In the genomic region with DNA sequence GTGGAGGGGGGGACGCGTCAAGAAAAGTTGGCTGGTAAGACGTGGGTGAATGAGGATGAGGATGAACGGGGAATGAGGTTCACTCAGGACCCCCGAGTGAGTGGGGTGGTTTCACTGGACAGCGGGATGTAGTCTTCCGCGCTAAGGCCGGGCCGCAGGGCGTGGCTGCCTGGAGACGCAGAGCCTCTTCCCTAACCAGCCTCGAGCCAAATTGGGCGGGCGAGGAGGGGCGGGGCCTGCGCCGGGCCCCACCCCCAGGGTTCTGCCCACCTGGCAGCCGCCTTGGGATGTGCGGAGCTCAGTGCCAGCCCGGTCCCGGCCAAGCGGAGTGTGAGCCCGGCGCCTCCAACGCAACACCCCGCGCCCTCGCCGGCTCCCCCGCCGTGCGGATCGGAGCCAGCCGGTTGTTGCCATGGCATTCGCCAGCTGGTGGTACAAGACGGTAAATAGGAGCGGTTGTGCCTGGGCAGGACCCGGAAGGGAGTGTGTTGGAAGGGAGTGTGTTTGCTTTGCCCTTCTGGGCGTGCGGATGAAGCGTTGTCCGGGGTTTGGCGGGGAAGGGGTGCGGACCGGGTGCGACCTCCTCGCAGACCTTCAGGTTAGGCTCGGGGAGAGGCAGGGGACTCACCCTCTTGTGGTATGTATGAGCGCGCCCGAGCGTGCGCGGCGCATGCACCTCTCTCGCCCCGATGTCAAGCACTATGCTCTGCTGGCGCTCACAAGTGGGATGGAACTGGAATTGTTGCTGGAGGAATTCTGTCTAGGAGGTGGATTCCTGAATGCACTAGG, we compare ENCODE assay signal across 8 cellular contexts. TPM values are rescaled to one million over a fixed set of nuclear protein-coding genes. Genes with fewer than 3 reads are reported as not detected.
DNase-seq lines count a peak whose midpoint lies in the region; ATAC-seq and TF ChIP-seq lines count a peak whose summit lies in the region.

No MANE protein-coding gene starts in this region.

- H3K4me3 ChIP-seq in epithelial cell of esophagus (ENCODE audit: low read length) = peak overlapping the region; percentile 87

- TF ChIP-seq CTCF in epithelial cell of esophagus (IDR thresholded peaks at IDR 0.05; ENCODE audit: insufficient read depth, low read depth, low read length, missing control alignments) = no peak

- ATAC-seq in GM19455 (IDR thresholded peaks at IDR 0.05; ENCODE audit: unreplicated experiment) (peak; percentile 79), HG03575 (IDR thresholded peaks at IDR 0.05; ENCODE audit: extremely low read depth, insufficient number of reproducible peaks, low FRiP score, unreplicated experiment) (peak; percentile 40)

- DNase-seq in COLO668 (lab: John Stamatoyannopoulos, UW; ENCODE audit: unreplicated experiment) (peak; percentile 85), NOMO-1 (lab: John Stamatoyannopoulos, UW; ENCODE audit: unreplicated experiment in 2 of 2) (peak; percentile 72 to 90), activated T-cell treated with anti-CD3 and anti-CD28 coated beads for 4 hours (peak; percentile 77), epithelial cell of esophagus (ENCODE audit: low read depth) (peak; percentile 93), mucosa of gallbladder (ENCODE audit: low spot score) (peak; percentile 95)
- peak; percentile 55 to 74 for DNase-seq in stimulated activated CD8-positive, alpha-beta memory T cell treated with anti-CD3 and anti-CD28 coated beads, Interleukin-4, amount 100 ng/mL, for 4 hours (ENCODE audit: low read depth in 2 of 2, low spot score in 1 of 2)

RNA-seq across cellular contexts. Expression of gene CAST, which starts 0.7 kb away (rescaled TPM):
- total RNA-seq in mucosa of gallbladder = 173 TPM

Comparison
In these comparisons a context has a peak if more than half of its experiments do, and no peak if none do; other contexts are left out.
1. Peak in every context shown above with its lines: DNase-seq, ATAC-seq and H3K4me3 ChIP-seq.